In genomic region chr22:29108137-29108536, GRCh38 we compare ENCODE assay signal across 21 cellular contexts. TPM values are rescaled to one million over a fixed set of nuclear protein-coding genes. Genes with fewer than 3 reads are reported as not detected.
DNase-seq lines count a peak whose midpoint lies in the region; TF ChIP-seq lines count a peak whose summit lies in the region.
"Had no signal": no experiment of that assay in that cellular context is flagged by ENCODE, and none has a peak within 500 bp of the region (broad histone marks: within the 10 kb centered on the region; RNA-seq: fewer than 3 reads in every experiment).

No MANE protein-coding gene starts in this region.

- H2AFZ ChIP-seq in smooth muscle cell (ENCODE audit: low read depth), result no peak overlapping the region

- DNase-seq in GM03348 (ENCODE audit: low spot score) (peak; percentile 74), RWPE1 (ENCODE audit: low spot score) (peak; percentile 56), fibroblast of mammary gland (ENCODE audit: low read depth) (peak; percentile 70), smooth muscle cell (lab: John Stamatoyannopoulos, UW; ENCODE audit: unreplicated experiment) (no peak), HuH-7 (ENCODE audit: low spot score) (no peak), DMS114 treated with DMSO at 0.1 percent for 48 hours (lab: John Stamatoyannopoulos, UW; ENCODE audit: unreplicated experiment) (no peak)
- DNase-seq in activated CD4-positive, alpha-beta T cell treated with anti-CD3 and anti-CD28 coated beads, Interleukin-2, amount 50 U/mL, for 48 hours, result no peak
- DNase-seq: activated B cell treated with CpG ODN at 0.5 μM for 24 hours; activated naive CD8-positive, alpha-beta T cell treated with anti-CD3 and anti-CD28 coated beads, Interleukin-2, amount 10 ng/mL, durations not matched to agents 7 days and 5 days; C1 segment of cervical spinal cord; central memory CD4-positive, alpha-beta T cell; DMS53; effector memory CD4-positive, alpha-beta T cell; H7; NCI-H2227 treated with DMSO at 0.1 percent for 48 hours; stimulated activated CD4-positive, alpha-beta T cell treated with anti-CD3 and anti-CD28 coated beads, Interleukin-4, amount 100 ng/mL, for 4 hours; stimulated activated CD8-positive, alpha-beta memory T cell treated with anti-CD3 and anti-CD28 coated beads, Interleukin-4, amount 100 ng/mL, for 48 hours; T-helper 2 cell had no signal

- H3K9me3 ChIP-seq in smooth muscle cell (replicated peaks; ENCODE audit: low read depth), result no peaks in the 10 kb centered on the region
- H3K9me3 ChIP-seq: gastroesophageal sphincter had no signal

- H3K4me1 ChIP-seq in smooth muscle cell (ENCODE audit: low read depth), result peaks cover 19% of the 10 kb centered on the region
- H3K4me1 ChIP-seq: gastroesophageal sphincter had no signal

- H3K36me3 ChIP-seq in smooth muscle cell (ENCODE audit: low read depth), result no peaks in the 10 kb centered on the region
- H3K36me3 ChIP-seq: gastroesophageal sphincter had no signal

- H3K4me3 ChIP-seq in fibroblast of mammary gland (ENCODE audit: control insufficient read depth, low read depth, low read length) (no peak overlapping the region), smooth muscle cell (no peak overlapping the region)
- H3K4me3 ChIP-seq: gastroesophageal sphincter, skin epidermis had no signal

- H3K79me2 ChIP-seq in smooth muscle cell (ENCODE audit: low read depth), result no peaks in the 10 kb centered on the region

- peaks cover 2% of the 10 kb centered on the region for H4K20me1 ChIP-seq in smooth muscle cell (ENCODE audit: low read depth)

- peaks cover 17% of the 10 kb centered on the region for H3F3A ChIP-seq in smooth muscle cell (ENCODE audit: low read depth)

- no peak overlapping the region for H3K27ac ChIP-seq in RWPE1
- H3K27ac ChIP-seq in smooth muscle cell (ENCODE audit: low read depth), result peak overlapping the region; percentile 24
- H3K27ac ChIP-seq: gastroesophageal sphincter had no signal

- H3K9ac ChIP-seq in smooth muscle cell (ENCODE audit: low read depth), result no peak overlapping the region

- TF ChIP-seq CTCF in RWPE1 (conservative IDR thresholded peaks at IDR 0.05; ENCODE audit: low read depth) (no peak), fibroblast of mammary gland (conservative IDR thresholded peaks at IDR 0.05; ENCODE audit: control insufficient read depth, insufficient read depth, low read depth, low read length) (no peak), smooth muscle cell (IDR thresholded peaks at IDR 0.05; ENCODE audit: borderline replicate concordance, insufficient read depth, poor library complexity, severe bottlenecking) (no peak)

- H3K27me3 ChIP-seq in smooth muscle cell (ENCODE audit: low read depth), result no peaks in the 10 kb centered on the region
- H3K27me3 ChIP-seq: gastroesophageal sphincter had no signal

- CTCF ChIA-PET in RWPE1 (lab: Yijun Ruan, JAX), result interaction anchor here (1.0 kb wide), 1 partner anchor 46 kb away, joined by 4 read pairs; no protein-coding TSS in a partner anchor

- no peak overlapping the region for H3K4me2 ChIP-seq in smooth muscle cell

- WGBS in smooth muscle cell (ENCODE audit: low lambda C conversion rate), result 59% methylated on average over 5 of the region's 5 CpGs

- POLR2A ChIA-PET in RWPE1 (lab: Yijun Ruan, JAX; ENCODE audit: low non-redundant PET), result no interaction called here

RNA-seq across cellular contexts. Expression of gene KREMEN1, which starts 35.3 kb away (rescaled TPM):
- total RNA-seq in smooth muscle cell, result 6.8 and 7.8 TPM in 2 replicates
- polyA plus RNA-seq in smooth muscle cell, result 6.0 and 9.9 TPM in 2 replicates
- total RNA-seq: activated B cell treated with CpG ODN at 0.5 μM for 24 hours had no signal

RNA-seq across cellular contexts. Expression of gene C22orf31, which starts 46.5 kb away (rescaled TPM):
- not detected in 2 replicates for total RNA-seq in smooth muscle cell
- polyA plus RNA-seq in smooth muscle cell, result not detected in 2 replicates
- total RNA-seq: activated B cell treated with CpG ODN at 0.5 μM for 24 hours; activated naive CD8-positive, alpha-beta T cell treated with anti-CD3 and anti-CD28 coated beads, Interleukin-2, amount 10 ng/mL, durations not matched to agents 7 days and 5 days; gastroesophageal sphincter; H7; temporal lobe had no signal

Comparison
In these comparisons a context has a peak if more than half of its experiments do, and no peak if none do; other contexts are left out.
1. DNase-seq: peak in GM03348 (single experiment), RWPE1 (single experiment) and fibroblast of mammary gland (single experiment); none in smooth muscle cell (single experiment), activated CD4-positive, alpha-beta T cell treated with anti-CD3 and anti-CD28 coated beads, Interleukin-2, amount 50 U/mL, for 48 hours (0 of 2), HuH-7 (single experiment) and DMS114 treated with DMSO at 0.1 percent for 48 hours (single experiment).